ENCODE assay signal across 9 cellular contexts in genomic region chr1:224615861-224616760, GRCh38. TPM values are rescaled to one million over a fixed set of nuclear protein-coding genes. Genes with fewer than 3 reads are reported as not detected.
DNase-seq lines count a peak whose midpoint lies in the region; ATAC-seq, FAIRE-seq and TF ChIP-seq lines count a peak whose summit lies in the region.
"Had no signal": no experiment of that assay in that cellular context is flagged by ENCODE, and none has a peak within 500 bp of the region (broad histone marks: within the 10 kb centered on the region; RNA-seq: fewer than 3 reads in every experiment).

Gene CNIH3 (plus strand): TSS chr1:224616317. CDS start chr1:224617175, 858 bp downstream.

- H3K9me3 ChIP-seq in pancreas: no peaks in the 10 kb centered on the region

- peaks cover 0 to 7% (median 1%) of the 10 kb centered on the region in 3 donors for H3K4me1 ChIP-seq in pancreas

- peak within 1 kb of the TSS in 3 of 4 donors; percentile 4 to 28 (median 22) for H3K27ac ChIP-seq in pancreas
- H3K27ac ChIP-seq: C4-2B had no signal

- H3K4me3 Mint-ChIP-seq in activated CD4-positive, alpha-beta memory T cell treated with anti-CD3 and anti-CD28 coated beads for 36 hours: peak within 1 kb of the TSS; percentile 59

- no peak for FAIRE-seq in pancreas (lab: Jason Lieb, UNC)

- WGBS in pancreas, 2 donors: 0 to 1% methylated on average over 64 to 91 of the region's 91 CpGs

- peak; percentile 76 to 87 (median 78) for ATAC-seq in pancreas

- no peaks in the 10 kb centered on the region for H3K27me3 ChIP-seq in pancreas

- intact Hi-C loops in activated CD4-positive, alpha-beta memory T cell treated with anti-CD3 and anti-CD28 coated beads for 36 hours (cut with micrococcal nuclease): no loop called here
- intact Hi-C loops in pancreas (cut with DNase I): no loop called here

- H3K4me1 Mint-ChIP-seq in activated CD4-positive, alpha-beta memory T cell treated with anti-CD3 and anti-CD28 coated beads for 36 hours (ENCODE audit: low read depth): peaks cover 33% of the 10 kb centered on the region

- no peaks in the 10 kb centered on the region for H3K36me3 Mint-ChIP-seq in activated CD4-positive, alpha-beta memory T cell treated with anti-CD3 and anti-CD28 coated beads for 36 hours

- peaks cover 45% of the 10 kb centered on the region for H3K27me3 Mint-ChIP-seq in activated CD4-positive, alpha-beta memory T cell treated with anti-CD3 and anti-CD28 coated beads for 36 hours

- no peak within 1 kb of the TSS for H3K27ac Mint-ChIP-seq in activated CD4-positive, alpha-beta memory T cell treated with anti-CD3 and anti-CD28 coated beads for 36 hours

- no peak for TF ChIP-seq CTCF in pancreas (IDR thresholded peaks at IDR 0.05)

- POLR2A ChIA-PET in activated CD4-positive, alpha-beta memory T cell treated with anti-CD3 and anti-CD28 coated beads for 36 hours (lab: Charles Lee): no interaction called here

- CTCF ChIA-PET in activated CD4-positive, alpha-beta memory T cell treated with anti-CD3 and anti-CD28 coated beads for 36 hours (lab: Charles Lee): no interaction called here

- H3K36me3 ChIP-seq in pancreas: no peaks in the 10 kb centered on the region

- no peaks in the 10 kb centered on the region for H3K9me3 Mint-ChIP-seq in activated CD4-positive, alpha-beta memory T cell treated with anti-CD3 and anti-CD28 coated beads for 36 hours

- DNase-seq in NCI-H1436 (lab: John Stamatoyannopoulos, UW) (peak; percentile 53), NCI-H1436 treated with DMSO at 0.1 percent for 48 hours (lab: John Stamatoyannopoulos, UW) (no peak), NCI-H2107 (lab: John Stamatoyannopoulos, UW) (peak; percentile 65), fibroblast of gingiva (ENCODE audit: low read depth) (peak; percentile 24), pancreas (peak; percentile 75 to 82 (median 81)), C1 segment of cervical spinal cord (lab: John Stamatoyannopoulos, UW) (no peak), cerebellar nuclear complex (lab: John Stamatoyannopoulos, UW) (no peak)
- peak; percentile 44 for DNase-seq in activated CD4-positive, alpha-beta memory T cell treated with anti-CD3 and anti-CD28 coated beads for 36 hours

- H3K4me3 ChIP-seq in pancreas: peak within 1 kb of the TSS; percentile 34 to 75 (median 40)

RNA-seq across cellular contexts. Expression of gene CNIH3, which starts in this region (rescaled TPM):
- under 1 TPM; 0.63 to 1.00 TPM for total RNA-seq in activated CD4-positive, alpha-beta memory T cell treated with anti-CD3 and anti-CD28 coated beads for 36 hours
- total RNA-seq in pancreas: 10 to 100 TPM in 1 of 6 donors, 1 to 10 TPM in 5; 2.7 to 10.5 (median 5.3) TPM
- 1 to 10 TPM; 2.0 to 4.3 TPM for polyA plus RNA-seq in pancreas

Comparison
In these comparisons a context has a peak if more than half of its experiments do, and no peak if none do; other contexts are left out.
1. DNase-seq: peak in NCI-H1436 (single experiment), NCI-H2107 (single experiment), fibroblast of gingiva (single experiment) and pancreas (6 of 6); none in NCI-H1436 treated with DMSO at 0.1 percent for 48 hours (single experiment), C1 segment of cervical spinal cord (0 of 14) and cerebellar nuclear complex (0 of 2).
2. Peak in DNase-seq in activated CD4-positive, alpha-beta memory T cell treated with anti-CD3 and anti-CD28 coated beads for 36 hours; RNA of the gene not detected or under 1 TPM.